Comparison of ENCODE assay signal across 1 cellular context in the genomic region with DNA sequence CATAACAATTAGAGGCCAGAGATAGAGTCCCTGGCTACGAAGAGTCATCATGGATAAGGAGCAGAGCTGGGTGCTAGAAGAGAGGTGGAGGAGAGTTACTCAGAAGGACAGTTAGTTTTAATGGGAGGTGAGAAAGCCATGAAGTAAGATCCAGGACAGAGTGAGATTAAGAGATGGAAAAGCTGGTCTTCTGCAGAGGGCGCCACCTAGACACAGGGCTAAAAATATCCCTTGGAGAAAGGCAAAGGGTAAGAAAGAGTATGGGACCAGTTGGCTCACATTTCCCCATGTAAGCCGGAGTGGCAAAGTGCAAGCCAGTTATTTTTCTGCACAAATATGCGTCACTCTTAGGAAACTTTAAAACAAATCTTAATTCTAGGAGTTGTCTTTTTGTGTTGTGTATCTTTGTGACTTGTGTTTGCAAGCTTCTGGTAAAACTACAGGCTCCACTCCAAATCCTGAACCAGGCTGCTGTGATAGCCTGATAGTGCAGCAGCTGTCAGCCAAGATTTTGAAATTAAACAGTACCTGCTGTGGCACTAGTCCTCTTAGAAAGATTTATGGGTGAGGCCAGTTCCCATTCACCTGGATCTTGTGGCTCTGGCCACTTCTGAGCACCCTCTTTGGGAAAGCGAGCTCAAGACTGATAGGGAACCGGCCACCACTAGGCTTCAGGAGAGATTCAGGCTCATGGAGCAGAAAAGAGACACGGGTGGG.
TF ChIP-seq lines count a peak whose summit lies in the region.

No MANE protein-coding gene starts in this region.

TF ChIP-seq in H1, 55 proteins besides CTCF, POLR2A, EP300 and RAD21:
- TF ChIP-seq MAFK (IDR thresholded peaks at IDR 0.05; ENCODE audit: low read depth, low read length), result no peak
- no peak for TF ChIP-seq YY1 (IDR thresholded peaks at IDR 0.05; ENCODE audit: low read depth, low read length)
- TF ChIP-seq KDM4A (IDR thresholded peaks at IDR 0.05; ENCODE audit: low read depth, low read length, severe bottlenecking), result no peak
- TF ChIP-seq SP4 (IDR thresholded peaks at IDR 0.05; ENCODE audit: low read length), result no peak
- TF ChIP-seq, protein P1, sequence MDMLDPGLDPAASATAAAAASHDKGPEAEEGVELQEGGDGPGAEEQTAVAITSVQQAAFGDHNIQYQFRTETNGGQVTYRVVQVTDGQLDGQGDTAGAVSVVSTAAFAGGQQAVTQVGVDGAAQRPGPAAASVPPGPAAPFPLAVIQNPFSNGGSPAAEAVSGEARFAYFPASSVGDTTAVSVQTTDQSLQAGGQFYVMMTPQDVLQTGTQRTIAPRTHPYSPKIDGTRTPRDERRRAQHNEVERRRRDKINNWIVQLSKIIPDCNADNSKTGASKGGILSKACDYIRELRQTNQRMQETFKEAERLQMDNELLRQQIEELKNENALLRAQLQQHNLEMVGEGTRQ (IDR thresholded peaks at IDR 0.05; ENCODE audit: low read length), result no peak
- no peak for TF ChIP-seq KDM1A (IDR thresholded peaks at IDR 0.05; ENCODE audit: borderline replicate concordance, low read length)
- no peak for TF ChIP-seq RXRA (IDR thresholded peaks at IDR 0.05; ENCODE audit: insufficient read depth, low read depth, low read length)
